22 cellular contexts compared by ENCODE assay signal in the genomic region with DNA sequence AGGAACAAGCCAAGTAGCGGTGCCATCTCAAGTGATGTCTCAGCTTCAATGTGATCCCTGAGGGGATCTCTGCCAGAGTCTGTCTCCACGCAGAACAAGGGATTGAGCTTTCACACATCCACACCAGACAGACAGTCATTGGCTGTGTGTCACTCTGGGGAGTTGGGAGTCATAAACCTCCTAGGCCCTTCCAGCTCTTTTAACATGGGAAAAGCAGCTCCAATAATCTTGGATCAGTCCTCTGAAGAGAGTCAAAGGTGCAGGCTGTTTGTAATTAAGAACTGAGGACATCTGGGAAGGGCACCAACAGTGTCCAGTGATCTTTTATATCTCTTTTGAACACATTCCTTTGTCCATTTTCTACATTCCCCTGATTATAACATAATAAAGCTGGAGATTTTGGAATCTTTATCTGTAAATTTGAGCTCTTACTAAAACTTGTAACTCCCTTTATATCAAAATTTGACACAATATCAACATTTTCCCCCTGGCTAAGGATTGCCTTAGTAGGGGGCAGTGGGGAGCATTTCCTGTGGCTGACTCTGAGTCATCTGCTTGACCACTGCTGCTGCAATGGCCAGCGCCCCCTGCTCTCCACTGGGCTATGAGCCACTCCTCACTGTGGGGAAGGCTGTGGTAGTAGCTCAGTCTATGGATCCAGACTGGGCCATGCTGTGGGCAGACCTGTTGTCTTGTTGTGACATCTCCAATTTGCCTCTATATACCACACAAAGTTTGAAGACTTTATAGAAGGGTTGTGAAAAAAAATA.
DNase-seq lines count a peak whose midpoint lies in the region; ATAC-seq and TF ChIP-seq lines count a peak whose summit lies in the region.
"Had no signal": no experiment of that assay in that cellular context is flagged by ENCODE, and none has a peak within 500 bp of the region (broad histone marks: within the 10 kb centered on the region; RNA-seq: fewer than 3 reads in every experiment).

No MANE protein-coding gene starts in this region.

- 49 to 60% (median 56%) methylated on average over 3 of the region's 3 CpGs for WGBS in psoas muscle, 3 donors

- H3K27me3 ChIP-seq in brain microvascular endothelial cell (replicated peaks) (no peaks in the 10 kb centered on the region), psoas muscle (ENCODE audit: insufficient read depth in 3 of 3, low read length in 2 of 3) (no peaks in the 10 kb centered on the region), A673 (replicated peaks; ENCODE audit: insufficient read depth, low read depth, low read length, poor library complexity) (no peaks in the 10 kb centered on the region)
- H3K27me3 ChIP-seq: foreskin keratinocyte, sigmoid colon had no signal

- CTCF ChIA-PET in A673 (lab: Charles Lee), result no interaction called here

- ATAC-seq in psoas muscle (peak in 3 of 4 donors; percentile 13 to 67 (median 36)), GM21786 (IDR thresholded peaks at IDR 0.05; ENCODE audit: unreplicated experiment) (no peak)
- ATAC-seq: foreskin keratinocyte; left colon; stimulated activated naive CD8-positive, alpha-beta T cell treated with anti-CD3 and anti-CD28 coated beads, Interleukin-15, Interleukin-2, amounts not matched to agents 100 U/mL and 50 U/mL, for 24 hours had no signal

- POLR2A ChIA-PET in A673 (lab: Charles Lee; ENCODE audit: low non-redundant PET), result no interaction called here

- H3K9me3 ChIP-seq in psoas muscle (no peaks in the 10 kb centered on the region), A673 (ENCODE audit: low read depth, low read length, poor library complexity, severe bottlenecking) (no peaks in the 10 kb centered on the region)

- DNase-seq in EL, result peak; percentile 0
- peak; percentile 39 for DNase-seq in brain microvascular endothelial cell
- DNase-seq in islet precursor cell, result peak; percentile 50
- peak in 1 of 2 donors; percentile 32 for DNase-seq in psoas muscle
- DNase-seq in COLO829 (ENCODE audit: low spot score), result no peak
- no peak for DNase-seq in SK-N-DZ (ENCODE audit: low spot score)
- DNase-seq in A673 (ENCODE audit: low spot score), result no peak
- DNase-seq: activated CD4-positive, alpha-beta T cell treated with anti-CD3 and anti-CD28 coated beads, Interleukin-2, amount 50 U/mL, for 48 hours; activated naive CD4-positive, alpha-beta T cell treated with anti-CD3 and anti-CD28 coated beads, Interleukin-2, amount 10 ng/mL, durations not matched to agents 7 days and 5 days; foreskin keratinocyte; HCEC 1CT; left colon; NCI-H1436 treated with DMSO at 0.1 percent for 48 hours; NCI-H774; occipital lobe; SIG-M5; sigmoid colon; stimulated activated CD4-positive, alpha-beta T cell treated with anti-CD3 and anti-CD28 coated beads, Interleukin-1b, Interleukin-23, amount 100 ng/mL, for 48 hours; stimulated activated naive CD8-positive, alpha-beta T cell treated with anti-CD3 and anti-CD28 coated beads, Interleukin-15, Interleukin-2, amounts not matched to agents 100 U/mL and 50 U/mL, for 24 hours had no signal

- H3K4me1 ChIP-seq in psoas muscle (no peaks in the 10 kb centered on the region), A673 (ENCODE audit: insufficient read depth, low read length, poor library complexity, severe bottlenecking) (no peaks in the 10 kb centered on the region)
- H3K4me1 ChIP-seq: foreskin keratinocyte had no signal

- TF ChIP-seq CTCF in brain microvascular endothelial cell (IDR thresholded peaks at IDR 0.05; ENCODE audit: low read depth, low read length, missing control alignments) (peak; percentile 36), psoas muscle (IDR thresholded peaks at IDR 0.05) (no peak), A673 (conservative IDR thresholded peaks at IDR 0.05; ENCODE audit: low read depth, low read length) (no peak)

- H3K27ac ChIP-seq in brain microvascular endothelial cell, result no peak overlapping the region
- no peak overlapping the region for H3K27ac ChIP-seq in psoas muscle
- no peak overlapping the region for H3K27ac ChIP-seq in A673 (ENCODE audit: low read depth, low read length, poor library complexity, severe bottlenecking)
- H3K27ac ChIP-seq: C4-2B, foreskin keratinocyte, VCaP had no signal

- intact Hi-C loops in psoas muscle (cut with DNase I), result no loop called here
- intact Hi-C loops in A673 (cut with micrococcal nuclease; ENCODE audit: unreplicated experiment), result loop anchor here (10.0 kb wide), 1 partner anchor 62 kb away; no protein-coding TSS in a partner anchor

- in situ Hi-C loops in brain microvascular endothelial cell (cut with HindIII; ENCODE audit: low pct_ligation_motif_present, low sequenced_read_pairs), result no loop called here

- BruUV-seq in A673 (replicated peaks; lab: Mats Ljungman, UMichigan), result no TSS peak

- H3K36me3 ChIP-seq in brain microvascular endothelial cell (replicated peaks) (no peaks in the 10 kb centered on the region), psoas muscle (ENCODE audit: insufficient read depth in 1 of 2, low read depth in 1 of 2) (no peaks in the 10 kb centered on the region), A673 (ENCODE audit: insufficient read depth, low read length, poor library complexity, severe bottlenecking) (no peaks in the 10 kb centered on the region)
- H3K36me3 ChIP-seq: sigmoid colon had no signal

- H3K4me3 ChIP-seq in brain microvascular endothelial cell (ENCODE audit: low read depth, low read length), result no peak overlapping the region
- no peak overlapping the region for H3K4me3 ChIP-seq in psoas muscle
- no peak overlapping the region for H3K4me3 ChIP-seq in A673 (ENCODE audit: low read depth, low read length, poor library complexity, severe bottlenecking)
- H3K4me3 ChIP-seq: sigmoid colon had no signal

Comparison
In these comparisons a context has a peak if more than half of its experiments do, and no peak if none do; other contexts are left out.
1. DNase-seq: peak in EL (single experiment), brain microvascular endothelial cell (single experiment) and islet precursor cell (single experiment); none in COLO829 (single experiment), SK-N-DZ (single experiment) and A673 (single experiment).